ENCODE assay signal across 2 cellular contexts in the genomic region with DNA sequence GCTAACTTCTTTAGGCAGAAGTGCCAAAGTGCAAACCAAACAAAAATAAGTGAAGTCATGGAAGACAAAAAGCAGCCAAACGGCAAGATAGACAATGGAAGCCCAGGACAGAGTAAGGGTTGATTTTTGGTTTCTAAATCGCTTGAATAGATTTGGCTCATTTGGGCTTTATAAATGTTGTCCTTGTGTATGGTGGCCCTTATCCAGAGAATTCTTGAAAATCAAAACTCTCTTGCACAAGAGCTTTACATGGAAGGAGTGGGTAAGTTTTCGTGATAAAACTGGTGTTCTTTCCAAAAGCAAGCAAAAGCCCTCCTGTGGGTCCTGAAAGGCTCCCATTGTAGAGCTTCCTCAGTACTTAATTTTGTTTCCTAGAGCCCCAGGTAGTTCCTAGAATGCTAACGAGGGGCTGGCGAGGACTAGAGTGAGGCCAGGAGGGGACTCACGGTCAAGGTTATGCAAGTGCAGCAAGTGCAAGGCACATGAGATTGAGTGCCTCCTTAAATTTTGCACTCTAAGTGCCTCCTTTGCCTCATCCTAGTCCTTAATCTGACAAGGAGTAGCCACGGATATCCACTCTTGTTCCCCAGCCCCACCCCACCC.
TF ChIP-seq lines count a peak whose summit lies in the region.

No MANE protein-coding gene starts in this region.

TF ChIP-seq in GM23338, 12 proteins besides CTCF, POLR2A, EP300 and RAD21:
- peak; percentile 30 for TF ChIP-seq EZH2phosphoT487 (IDR thresholded peaks at IDR 0.05; ENCODE audit: unreplicated experiment)
- TF ChIP-seq ZNF331 (CRISPR knock-in tag; IDR thresholded peaks at IDR 0.05; ENCODE audit: low read depth), result no peak
- peak; percentile 89 for TF ChIP-seq EZH2 (IDR thresholded peaks at IDR 0.05; ENCODE audit: low read depth, unreplicated experiment)
- peak; percentile 79 for TF ChIP-seq NANOG (IDR thresholded peaks at IDR 0.05; ENCODE audit: borderline replicate concordance)

TF ChIP-seq in IMR-90, 13 proteins besides CTCF, POLR2A, EP300 and RAD21 (continued from another document):
- no peak for TF ChIP-seq MAZ (IDR thresholded peaks at IDR 0.05; ENCODE audit: borderline replicate concordance, low read depth, low read length)
